1 cellular context compared by ENCODE assay signal in the genomic region with DNA sequence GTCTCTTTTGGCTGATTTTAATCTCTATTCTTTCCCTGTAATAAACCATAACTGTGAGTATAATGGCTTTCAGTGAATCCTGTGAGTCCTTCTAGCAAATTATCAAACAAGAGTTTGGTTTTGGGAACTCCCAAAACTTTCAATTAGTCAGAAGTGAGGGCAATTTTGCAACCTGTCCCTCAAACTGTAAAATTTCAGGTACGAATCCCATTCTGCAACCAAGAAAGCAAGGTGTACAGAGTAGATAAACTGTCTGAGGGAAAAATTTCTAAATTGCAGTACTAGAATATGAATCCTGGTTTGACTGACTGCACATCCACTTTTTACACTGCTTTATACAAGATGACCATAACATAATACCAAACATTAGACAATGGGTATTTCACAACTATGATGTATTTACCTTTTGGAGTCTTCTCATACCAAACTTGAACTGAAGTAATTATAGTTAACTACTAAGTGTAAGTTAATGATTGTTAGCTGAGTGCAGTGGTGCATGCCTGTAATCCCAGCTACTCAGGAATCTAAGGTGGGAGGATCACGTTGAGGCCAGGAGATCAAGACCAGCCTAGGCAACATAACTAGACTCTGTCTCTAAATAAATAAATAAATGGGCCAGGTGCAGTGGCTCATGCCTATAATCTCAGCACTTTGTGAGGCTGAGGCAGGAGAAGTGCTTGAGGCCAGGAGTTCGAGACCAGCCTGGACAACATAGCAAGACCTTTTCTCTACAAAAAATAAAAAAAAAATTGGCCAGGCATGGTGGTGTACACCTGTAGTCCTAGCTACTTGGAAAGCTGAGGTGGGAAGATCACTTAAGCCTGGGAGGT.
TF ChIP-seq lines count a peak whose summit lies in the region.

No MANE protein-coding gene starts in this region.

TF ChIP-seq in GM23338, 12 proteins besides CTCF, POLR2A, EP300 and RAD21 (continued from another document):
- TF ChIP-seq, protein P1, sequence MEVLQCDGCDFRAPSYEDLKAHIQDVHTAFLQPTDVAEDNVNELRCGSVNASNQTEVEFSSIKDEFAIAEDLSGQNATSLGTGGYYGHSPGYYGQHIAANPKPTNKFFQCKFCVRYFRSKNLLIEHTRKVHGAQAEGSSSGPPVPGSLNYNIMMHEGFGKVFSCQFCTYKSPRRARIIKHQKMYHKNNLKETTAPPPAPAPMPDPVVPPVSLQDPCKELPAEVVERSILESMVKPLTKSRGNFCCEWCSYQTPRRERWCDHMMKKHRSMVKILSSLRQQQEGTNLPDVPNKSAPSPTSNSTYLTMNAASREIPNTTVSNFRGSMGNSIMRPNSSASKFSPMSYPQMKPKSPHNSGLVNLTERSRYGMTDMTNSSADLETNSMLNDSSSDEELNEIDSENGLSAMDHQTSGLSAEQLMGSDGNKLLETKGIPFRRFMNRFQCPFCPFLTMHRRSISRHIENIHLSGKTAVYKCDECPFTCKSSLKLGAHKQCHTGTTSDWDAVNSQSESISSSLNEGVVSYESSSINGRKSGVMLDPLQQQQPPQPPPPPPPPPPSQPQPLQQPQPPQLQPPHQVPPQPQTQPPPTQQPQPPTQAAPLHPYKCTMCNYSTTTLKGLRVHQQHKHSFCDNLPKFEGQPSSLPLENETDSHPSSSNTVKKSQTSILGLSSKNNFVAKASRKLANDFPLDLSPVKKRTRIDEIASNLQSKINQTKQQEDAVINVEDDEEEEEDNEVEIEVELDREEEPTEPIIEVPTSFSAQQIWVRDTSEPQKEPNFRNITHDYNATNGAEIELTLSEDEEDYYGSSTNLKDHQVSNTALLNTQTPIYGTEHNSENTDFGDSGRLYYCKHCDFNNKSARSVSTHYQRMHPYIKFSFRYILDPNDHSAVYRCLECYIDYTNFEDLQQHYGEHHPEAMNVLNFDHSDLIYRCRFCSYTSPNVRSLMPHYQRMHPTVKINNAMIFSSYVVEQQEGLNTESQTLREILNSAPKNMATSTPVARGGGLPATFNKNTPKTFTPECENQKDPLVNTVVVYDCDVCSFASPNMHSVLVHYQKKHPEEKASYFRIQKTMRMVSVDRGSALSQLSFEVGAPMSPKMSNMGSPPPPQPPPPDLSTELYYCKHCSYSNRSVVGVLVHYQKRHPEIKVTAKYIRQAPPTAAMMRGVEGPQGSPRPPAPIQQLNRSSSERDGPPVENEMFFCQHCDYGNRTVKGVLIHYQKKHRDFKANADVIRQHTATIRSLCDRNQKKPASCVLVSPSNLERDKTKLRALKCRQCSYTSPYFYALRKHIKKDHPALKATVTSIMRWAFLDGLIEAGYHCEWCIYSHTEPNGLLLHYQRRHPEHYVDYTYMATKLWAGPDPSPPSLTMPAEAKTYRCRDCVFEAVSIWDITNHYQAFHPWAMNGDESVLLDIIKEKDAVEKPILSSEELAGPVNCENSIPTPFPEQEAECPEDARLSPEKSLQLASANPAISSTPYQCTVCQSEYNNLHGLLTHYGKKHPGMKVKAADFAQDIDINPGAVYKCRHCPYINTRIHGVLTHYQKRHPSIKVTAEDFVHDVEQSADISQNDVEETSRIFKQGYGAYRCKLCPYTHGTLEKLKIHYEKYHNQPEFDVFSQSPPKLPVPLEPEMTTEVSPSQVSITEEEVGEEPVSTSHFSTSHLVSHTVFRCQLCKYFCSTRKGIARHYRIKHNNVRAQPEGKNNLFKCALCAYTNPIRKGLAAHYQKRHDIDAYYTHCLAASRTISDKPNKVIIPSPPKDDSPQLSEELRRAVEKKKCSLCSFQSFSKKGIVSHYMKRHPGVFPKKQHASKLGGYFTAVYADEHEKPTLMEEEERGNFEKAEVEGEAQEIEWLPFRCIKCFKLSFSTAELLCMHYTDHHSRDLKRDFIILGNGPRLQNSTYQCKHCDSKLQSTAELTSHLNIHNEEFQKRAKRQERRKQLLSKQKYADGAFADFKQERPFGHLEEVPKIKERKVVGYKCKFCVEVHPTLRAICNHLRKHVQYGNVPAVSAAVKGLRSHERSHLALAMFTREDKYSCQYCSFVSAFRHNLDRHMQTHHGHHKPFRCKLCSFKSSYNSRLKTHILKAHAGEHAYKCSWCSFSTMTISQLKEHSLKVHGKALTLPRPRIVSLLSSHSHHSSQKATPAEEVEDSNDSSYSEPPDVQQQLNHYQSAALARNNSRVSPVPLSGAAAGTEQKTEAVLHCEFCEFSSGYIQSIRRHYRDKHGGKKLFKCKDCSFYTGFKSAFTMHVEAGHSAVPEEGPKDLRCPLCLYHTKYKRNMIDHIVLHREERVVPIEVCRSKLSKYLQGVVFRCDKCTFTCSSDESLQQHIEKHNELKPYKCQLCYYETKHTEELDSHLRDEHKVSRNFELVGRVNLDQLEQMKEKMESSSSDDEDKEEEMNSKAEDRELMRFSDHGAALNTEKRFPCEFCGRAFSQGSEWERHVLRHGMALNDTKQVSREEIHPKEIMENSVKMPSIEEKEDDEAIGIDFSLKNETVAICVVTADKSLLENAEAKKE (CRISPR knock-in tag; IDR thresholded peaks at IDR 0.05) = no peak
- TF ChIP-seq EZH2phosphoT487 (IDR thresholded peaks at IDR 0.05; ENCODE audit: unreplicated experiment) = no peak
- TF ChIP-seq, protein P2, sequence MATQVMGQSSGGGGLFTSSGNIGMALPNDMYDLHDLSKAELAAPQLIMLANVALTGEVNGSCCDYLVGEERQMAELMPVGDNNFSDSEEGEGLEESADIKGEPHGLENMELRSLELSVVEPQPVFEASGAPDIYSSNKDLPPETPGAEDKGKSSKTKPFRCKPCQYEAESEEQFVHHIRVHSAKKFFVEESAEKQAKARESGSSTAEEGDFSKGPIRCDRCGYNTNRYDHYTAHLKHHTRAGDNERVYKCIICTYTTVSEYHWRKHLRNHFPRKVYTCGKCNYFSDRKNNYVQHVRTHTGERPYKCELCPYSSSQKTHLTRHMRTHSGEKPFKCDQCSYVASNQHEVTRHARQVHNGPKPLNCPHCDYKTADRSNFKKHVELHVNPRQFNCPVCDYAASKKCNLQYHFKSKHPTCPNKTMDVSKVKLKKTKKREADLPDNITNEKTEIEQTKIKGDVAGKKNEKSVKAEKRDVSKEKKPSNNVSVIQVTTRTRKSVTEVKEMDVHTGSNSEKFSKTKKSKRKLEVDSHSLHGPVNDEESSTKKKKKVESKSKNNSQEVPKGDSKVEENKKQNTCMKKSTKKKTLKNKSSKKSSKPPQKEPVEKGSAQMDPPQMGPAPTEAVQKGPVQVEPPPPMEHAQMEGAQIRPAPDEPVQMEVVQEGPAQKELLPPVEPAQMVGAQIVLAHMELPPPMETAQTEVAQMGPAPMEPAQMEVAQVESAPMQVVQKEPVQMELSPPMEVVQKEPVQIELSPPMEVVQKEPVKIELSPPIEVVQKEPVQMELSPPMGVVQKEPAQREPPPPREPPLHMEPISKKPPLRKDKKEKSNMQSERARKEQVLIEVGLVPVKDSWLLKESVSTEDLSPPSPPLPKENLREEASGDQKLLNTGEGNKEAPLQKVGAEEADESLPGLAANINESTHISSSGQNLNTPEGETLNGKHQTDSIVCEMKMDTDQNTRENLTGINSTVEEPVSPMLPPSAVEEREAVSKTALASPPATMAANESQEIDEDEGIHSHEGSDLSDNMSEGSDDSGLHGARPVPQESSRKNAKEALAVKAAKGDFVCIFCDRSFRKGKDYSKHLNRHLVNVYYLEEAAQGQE (IDR thresholded peaks at IDR 0.05; ENCODE audit: unreplicated experiment) = no peak
